In genomic region chr2:12675352-12675795, GRCh38 we compare ENCODE assay signal across 15 cellular contexts. TPM values are rescaled to one million over a fixed set of nuclear protein-coding genes. Genes with fewer than 3 reads are reported as not detected.
DNase-seq lines count a peak whose midpoint lies in the region; ATAC-seq and TF ChIP-seq lines count a peak whose summit lies in the region.
"Had no signal": no experiment of that assay in that cellular context is flagged by ENCODE, and none has a peak within 500 bp of the region (broad histone marks: within the 10 kb centered on the region; RNA-seq: fewer than 3 reads in every experiment).

No MANE protein-coding gene starts in this region.

- H3K79me2 ChIP-seq in mammary epithelial cell (ENCODE audit: insufficient read depth, low read length) = no peaks in the 10 kb centered on the region

- H4K8ac ChIP-seq in IMR-90 (ENCODE audit: low read depth in 2 of 2, low read length in 2 of 2) = no peak overlapping the region

- no peaks in the 10 kb centered on the region for H3K79me1 ChIP-seq in IMR-90 (ENCODE audit: low read depth in 1 of 2, low read length in 2 of 2)

- no peak overlapping the region for H2BK20ac ChIP-seq in IMR-90 (ENCODE audit: low read depth, low read length)

- H2AFZ ChIP-seq in IMR-90 (replicated peaks; ENCODE audit: low read length, poor library complexity) (peak overlapping the region; percentile 38), mammary epithelial cell (ENCODE audit: low read depth, low read length) (peak overlapping the region; percentile 25)

- BruUV-seq in IMR-90 (replicated peaks; lab: Mats Ljungman, UMichigan) = no TSS peak
- no TSS peak for BruUV-seq in mammary epithelial cell (replicated peaks; lab: Mats Ljungman, UMichigan)

- no peaks in the 10 kb centered on the region for H3K9me3 ChIP-seq in IMR-90 (ENCODE audit: control insufficient read depth, insufficient read depth, low read length)
- no peaks in the 10 kb centered on the region for H3K9me3 ChIP-seq in mammary epithelial cell (replicated peaks; ENCODE audit: insufficient read depth, low read length)
- H3K9me3 ChIP-seq in tibial nerve = peaks cover 0 to 2% (median 0%) of the 10 kb centered on the region in 4 donors

- ATAC-seq in IMR-90 (ENCODE audit: low read depth) (peak; percentile 40; the same call in 1 of the 2 replicates), GM18907 (IDR thresholded peaks at IDR 0.05; ENCODE audit: unreplicated experiment) (no peak)
- ATAC-seq: activated CD8-positive, alpha-beta T cell treated with anti-CD3 and anti-CD28 coated beads, Interleukin-2, amount 10 ng/mL, durations not matched to agents 7 days and 5 days; left lobe of liver had no signal

- in situ Hi-C loops in IMR-90 (cut with MboI; ENCODE audit: low sequenced_read_pairs) (no loop called here), mammary epithelial cell (cut with MboI; ENCODE audit: low sequenced_read_pairs in 2 of 2) (no loop called here)

- H3K27me3 ChIP-seq in IMR-90 (ENCODE audit: control insufficient read depth, insufficient read depth, low read length) (no peaks in the 10 kb centered on the region), mammary epithelial cell (ENCODE audit: insufficient read depth, low read length) (no peaks in the 10 kb centered on the region), tibial nerve (no peaks in the 10 kb centered on the region)

- no peak overlapping the region; the same call in 1 of the 2 replicates for H4K91ac ChIP-seq in IMR-90 (ENCODE audit: insufficient read depth, low read depth, low read length)

- H2BK15ac ChIP-seq in IMR-90 (ENCODE audit: low read depth, low read length) = peak overlapping the region; percentile 47; the same call in 1 of the 3 replicates

- no peak overlapping the region for H3K56ac ChIP-seq in IMR-90 (ENCODE audit: extremely low read depth, insufficient read depth, low read length)

- TF ChIP-seq CTCF in IMR-90 (conservative IDR thresholded peaks at IDR 0.05; ENCODE audit: low read depth, low read length) = no peak
- TF ChIP-seq CTCF in mammary epithelial cell (conservative IDR thresholded peaks at IDR 0.05 in 1 of 2, IDR thresholded peaks at IDR 0.05 in 1 of 2; ENCODE audit: extremely low read depth in 1 of 2, insufficient read depth in 1 of 2, low read depth in 1 of 2, low read length in 2 of 2) = no peak
- no peak for TF ChIP-seq CTCF in tibial nerve (IDR thresholded peaks at IDR 0.05)

- H3K27ac ChIP-seq in IMR-90 (ENCODE audit: insufficient read depth, low read length) (no peak overlapping the region), mammary epithelial cell (ENCODE audit: insufficient read depth, low read depth, low read length) (no peak overlapping the region), tibial nerve (no peak overlapping the region)

- dilution Hi-C loops in IMR-90 (cut with HindIII; ENCODE audit: low sequenced_read_pairs, unreplicated experiment) (no loop called here), mammary epithelial cell (cut with HindIII; ENCODE audit: low sequenced_read_pairs) (no loop called here)

- no peak overlapping the region for H3K23ac ChIP-seq in IMR-90 (ENCODE audit: low read depth, low read length)

- H3K14ac ChIP-seq in IMR-90 (replicated peaks; ENCODE audit: low read depth, low read length) = 0 out of 2 replicates have a peak overlapping the region, but pooled peaks have one; percentile 24

- no peak for TF ChIP-seq POLR2A in IMR-90 (IDR thresholded peaks at IDR 0.05; ENCODE audit: low read depth, low read length)
- TF ChIP-seq POLR2A in tibial nerve (IDR thresholded peaks at IDR 0.05) = no peak

- H2AK5ac ChIP-seq in IMR-90 (ENCODE audit: low read depth, low read length) = peak overlapping the region; percentile 12; the same call in 1 of the 2 replicates

- no peak overlapping the region for H2AK9ac ChIP-seq in IMR-90 (replicated peaks; ENCODE audit: low read depth, low read length, poor library complexity)

- H3K9me1 ChIP-seq in IMR-90 (ENCODE audit: insufficient read depth, low read length) = no peaks in the 10 kb centered on the region

- no peak overlapping the region for H3K18ac ChIP-seq in IMR-90 (ENCODE audit: low read depth, low read length)

- intact Hi-C loops in IMR-90 (cut with micrococcal nuclease) (no loop called here), mammary epithelial cell (cut with micrococcal nuclease) (no loop called here)

- CTCF ChIA-PET in IMR-90 (lab: Yijun Ruan, JAX) (no interaction called here), mammary epithelial cell (lab: Charles Lee; ENCODE audit: low non-redundant PET) (no interaction called here)

- H3K4me3 ChIP-seq in IMR-90 (ENCODE audit: insufficient read depth, low read depth, low read length) (no peak overlapping the region), mammary epithelial cell (replicated peaks in 1 of 3; ENCODE audit: insufficient read depth in 1 of 3, low read depth in 2 of 3, low read length in 3 of 3) (no peak overlapping the region), tibial nerve (no peak overlapping the region)

- TF ChIP-seq RAD21 in IMR-90 (IDR thresholded peaks at IDR 0.05; ENCODE audit: low read length) = no peak

- no peak for TF ChIP-seq EP300 in tibial nerve (IDR thresholded peaks at IDR 0.05)

- H4K5ac ChIP-seq in IMR-90 (ENCODE audit: low read depth, low read length) = no peak overlapping the region

- H3K9ac ChIP-seq in IMR-90 (ENCODE audit: low read depth, low read length) (no peak overlapping the region), mammary epithelial cell (ENCODE audit: insufficient read depth, low read length) (no peak overlapping the region)

- H3K4me2 ChIP-seq in IMR-90 (ENCODE audit: low read depth, low read length) (no peak overlapping the region), mammary epithelial cell (ENCODE audit: insufficient read depth, low read depth, low read length) (no peak overlapping the region)

- no peaks in the 10 kb centered on the region for H3K36me3 ChIP-seq in IMR-90 (ENCODE audit: control insufficient read depth, insufficient read depth, low read length)
- H3K36me3 ChIP-seq in mammary epithelial cell (ENCODE audit: insufficient read depth, low read length) = no peaks in the 10 kb centered on the region
- H3K36me3 ChIP-seq in tibial nerve = no peaks in the 10 kb centered on the region

- H2BK120ac ChIP-seq in IMR-90 (ENCODE audit: low read depth, low read length) = 0 out of 2 replicates have a peak overlapping the region, but pooled peaks have one; percentile 16

- POLR2A ChIA-PET in IMR-90 (lab: Charles Lee; ENCODE audit: unreplicated experiment) = no interaction called here

- H2BK5ac ChIP-seq in IMR-90 (ENCODE audit: low read depth, low read length, poor library complexity, severe bottlenecking) = no peak overlapping the region

- WGBS in IMR-90 (ENCODE audit: extremely low coverage in 2 of 2, insufficient read length in 1 of 2), 2 experiments = 92% methylated on average over 4 of the region's 7 CpGs; no CpG with 5 or more reads in 1 of the 2 experiments
- WGBS in mammary epithelial cell (ENCODE audit: low coverage, missing lambda C conversion rate) = 100% methylated on average over 5 of the region's 7 CpGs
- 92 to 93% methylated on average over 6 to 7 of the region's 7 CpGs for WGBS in tibial nerve, 2 donors

- H4K20me1 ChIP-seq in IMR-90 (ENCODE audit: insufficient read depth, low read length) (no peaks in the 10 kb centered on the region), mammary epithelial cell (ENCODE audit: insufficient read depth, low read length) (no peaks in the 10 kb centered on the region)

- H3K4ac ChIP-seq in IMR-90 (ENCODE audit: low read depth, low read length) = no peak overlapping the region

- 0 out of 2 replicates have a peak, but pooled peaks cover 1% of the 10 kb centered on the region for H3K4me1 ChIP-seq in IMR-90 (ENCODE audit: control insufficient read depth, insufficient read depth, low read length)
- H3K4me1 ChIP-seq in mammary epithelial cell (ENCODE audit: insufficient read depth, low read length) = peaks cover 6% of the 10 kb centered on the region
- no peaks in the 10 kb centered on the region for H3K4me1 ChIP-seq in tibial nerve

- peak; percentile 11 for DNase-seq in AG08396 (ENCODE audit: low spot score)
- DNase-seq in IMR-90 = peak; percentile 53
- peak; percentile 31 for DNase-seq in mammary epithelial cell
- peak; percentile 7 for DNase-seq in inferior parietal cortex (ENCODE audit: extremely low spot score)
- no peak for DNase-seq in NOMO-1 treated with dmso at 0.1 percent for 144 hours (lab: John Stamatoyannopoulos, UW; ENCODE audit: unreplicated experiment)
- no peak for DNase-seq in tibial nerve (ENCODE audit: low spot score in 2 of 2)
- no peak for DNase-seq in NCI-H1092 (lab: John Stamatoyannopoulos, UW)
- DNase-seq: activated CD8-positive, alpha-beta T cell treated with anti-CD3 and anti-CD28 coated beads, Interleukin-2, amount 10 ng/mL, durations not matched to agents 7 days and 5 days; activated naive CD4-positive, alpha-beta T cell treated with anti-CD3 and anti-CD28 coated beads, Interleukin-2, amount 10 ng/mL, durations not matched to agents 7 days and 5 days; DND-41; KG1; NCI-H2081 treated with DMSO at 0.1 percent for 48 hours; stimulated activated CD8-positive, alpha-beta memory T cell treated with anti-CD3 and anti-CD28 coated beads, Interleukin-4, amount 100 ng/mL, for 48 hours had no signal

TF ChIP-seq in IMR-90, 13 proteins besides CTCF, POLR2A, EP300 and RAD21 (continues in another document):
- TF ChIP-seq MAZ (IDR thresholded peaks at IDR 0.05; ENCODE audit: borderline replicate concordance, low read depth, low read length) (no peak), RCOR1 (IDR thresholded peaks at IDR 0.05; ENCODE audit: insufficient replicate concordance, low read length) (no peak), SMC3 (IDR thresholded peaks at IDR 0.05; ENCODE audit: low read depth, low read length) (no peak), CHD1 (IDR thresholded peaks at IDR 0.05; ENCODE audit: low read depth, low read length) (no peak), RFX5 (IDR thresholded peaks at IDR 0.05; ENCODE audit: low read depth, low read length) (no peak), FOS (IDR thresholded peaks at IDR 0.05; ENCODE audit: low read depth, low read length) (no peak), BHLHE40 (IDR thresholded peaks at IDR 0.05; ENCODE audit: low read depth, low read length) (no peak)

RNA-seq across cellular contexts. Expression of gene TRIB2, which starts 41.4 kb away (rescaled TPM):
- total RNA-seq in IMR-90 (2012; rRNA removed) (12.7 and 16.1 TPM in 2 replicates), mammary epithelial cell (10 to 100 TPM in 1 of 2 donors, 1 to 10 TPM in 1; 9.0 to 30.7 TPM), tibial nerve (100 to 1,000 TPM; 182 to 554 (median 315) TPM)
- polyA plus RNA-seq in IMR-90 (2012; rRNA removed) (10.7 and 12.0 TPM in 2 replicates), mammary epithelial cell (10.9 TPM)
- polyA plus RNA-seq in IMR-90 (2012; cell fraction: cytosol; rRNA removed) = 8.4 and 17.9 TPM in 2 replicates
- polyA plus RNA-seq in IMR-90 (2012; cell fraction: nucleus; rRNA removed; ENCODE audit: low replicate concordance) = 30.1 and 46.8 TPM in 2 replicates
- polyA minus RNA-seq in mammary epithelial cell = 45.0 TPM

Comparison
In these comparisons a context has a peak if more than half of its experiments do, and no peak if none do; other contexts are left out.
1. DNase-seq: peak in AG08396 (single experiment), IMR-90 (single experiment), mammary epithelial cell (single experiment) and inferior parietal cortex (single experiment); none in NOMO-1 treated with dmso at 0.1 percent for 144 hours (single experiment), tibial nerve (0 of 2) and NCI-H1092 (single experiment).
2. RNA of gene TRIB2, which starts 41.4 kb away (total RNA-seq): 182 to 554 TPM in tibial nerve; 9.0 to 30.7 TPM in mammary epithelial cell and 12.7 to 16.1 TPM in IMR-90; every median in the first group is over 4 times any median in the second.